ENCODE assay signal across 1 cellular context in the genomic region with DNA sequence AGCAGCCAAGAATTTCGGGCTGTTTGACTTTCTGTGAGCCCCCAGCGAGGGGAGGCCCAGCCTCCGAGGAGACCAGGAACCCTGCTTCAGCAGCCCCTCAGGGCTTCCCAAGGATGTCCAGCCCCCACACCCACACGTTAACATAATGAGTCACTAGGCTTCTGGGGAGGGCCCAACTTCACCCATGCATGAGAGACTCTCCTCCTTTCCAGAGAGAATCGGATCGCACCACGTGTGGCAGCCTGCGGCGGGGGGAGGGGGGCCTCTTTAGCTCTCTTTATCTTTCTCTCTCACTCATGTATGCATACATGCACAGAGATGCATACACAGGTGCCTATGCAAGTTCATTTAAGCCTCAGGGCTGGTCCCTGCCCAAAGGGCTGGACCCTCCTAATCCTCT.
TF ChIP-seq lines count a peak whose summit lies in the region.

No MANE protein-coding gene starts in this region.

TF ChIP-seq in K562, 482 proteins besides CTCF, POLR2A, EP300 and RAD21 (continued from another document and continues in another):
- TF ChIP-seq SFPQ (IDR thresholded peaks at IDR 0.05; ENCODE audit: low read depth, low read length) (no peak), CSDE1 (IDR thresholded peaks at IDR 0.05) (no peak), NCOR1 (IDR thresholded peaks at IDR 0.05) (no peak), FOSL1 (tag; conservative IDR thresholded peaks at IDR 0.05) (peak; percentile 71), EHMT2 (IDR thresholded peaks at IDR 0.05) (no peak), THRAP3 (IDR thresholded peaks at IDR 0.05; ENCODE audit: borderline replicate concordance) (no peak), PRMT5 (CRISPR knock-in tag; IDR thresholded peaks at IDR 0.05) (no peak), PATZ1 (CRISPR knock-in tag; IDR thresholded peaks at IDR 0.05; ENCODE audit: borderline replicate concordance) (no peak), MLX (CRISPR knock-in tag; conservative IDR thresholded peaks at IDR 0.05) (no peak), ZSCAN32 (CRISPR knock-in tag; IDR thresholded peaks at IDR 0.05) (no peak), MCM3 (IDR thresholded peaks at IDR 0.05) (no peak), PHF21A (IDR thresholded peaks at IDR 0.05; ENCODE audit: borderline replicate concordance, low read depth) (0 out of 2 replicates have a peak, but pooled peaks have one; percentile 17), PTRF (tag; IDR thresholded peaks at IDR 0.05) (no peak), SMC3 (conservative IDR thresholded peaks at IDR 0.05; ENCODE audit: insufficient read depth, low read depth, low read length) (no peak), HBP1 (CRISPR knock-in tag; IDR thresholded peaks at IDR 0.05) (no peak), ZZZ3 (IDR thresholded peaks at IDR 0.05) (no peak), TCF7 (IDR thresholded peaks at IDR 0.05; ENCODE audit: borderline replicate concordance) (no peak), ATF3 (IDR thresholded peaks at IDR 0.05) (peak; percentile 61), ATF3 (CRISPR knock-in tag; conservative IDR thresholded peaks at IDR 0.05) (no peak), MTA1 (IDR thresholded peaks at IDR 0.05; ENCODE audit: borderline replicate concordance) (no peak), CHD2 (IDR thresholded peaks at IDR 0.05; ENCODE audit: low read depth, low read length) (no peak), ZNF263 (CRISPR knock-in tag; IDR thresholded peaks at IDR 0.05; ENCODE audit: borderline replicate concordance) (no peak), HDAC8 (tag; IDR thresholded peaks at IDR 0.05) (no peak), NFRKB (IDR thresholded peaks at IDR 0.05; ENCODE audit: low read depth) (no peak), MEF2D (tag; conservative IDR thresholded peaks at IDR 0.05; ENCODE audit: low read depth) (no peak), SP2 (IDR thresholded peaks at IDR 0.05; ENCODE audit: extremely low read depth, low read depth, low read length, poor library complexity, severe bottlenecking) (no peak), ZNF551 (CRISPR knock-in tag; IDR thresholded peaks at IDR 0.05) (no peak), ZBTB17 (CRISPR knock-in tag; IDR thresholded peaks at IDR 0.05) (no peak)
- TF ChIP-seq, protein P1, sequence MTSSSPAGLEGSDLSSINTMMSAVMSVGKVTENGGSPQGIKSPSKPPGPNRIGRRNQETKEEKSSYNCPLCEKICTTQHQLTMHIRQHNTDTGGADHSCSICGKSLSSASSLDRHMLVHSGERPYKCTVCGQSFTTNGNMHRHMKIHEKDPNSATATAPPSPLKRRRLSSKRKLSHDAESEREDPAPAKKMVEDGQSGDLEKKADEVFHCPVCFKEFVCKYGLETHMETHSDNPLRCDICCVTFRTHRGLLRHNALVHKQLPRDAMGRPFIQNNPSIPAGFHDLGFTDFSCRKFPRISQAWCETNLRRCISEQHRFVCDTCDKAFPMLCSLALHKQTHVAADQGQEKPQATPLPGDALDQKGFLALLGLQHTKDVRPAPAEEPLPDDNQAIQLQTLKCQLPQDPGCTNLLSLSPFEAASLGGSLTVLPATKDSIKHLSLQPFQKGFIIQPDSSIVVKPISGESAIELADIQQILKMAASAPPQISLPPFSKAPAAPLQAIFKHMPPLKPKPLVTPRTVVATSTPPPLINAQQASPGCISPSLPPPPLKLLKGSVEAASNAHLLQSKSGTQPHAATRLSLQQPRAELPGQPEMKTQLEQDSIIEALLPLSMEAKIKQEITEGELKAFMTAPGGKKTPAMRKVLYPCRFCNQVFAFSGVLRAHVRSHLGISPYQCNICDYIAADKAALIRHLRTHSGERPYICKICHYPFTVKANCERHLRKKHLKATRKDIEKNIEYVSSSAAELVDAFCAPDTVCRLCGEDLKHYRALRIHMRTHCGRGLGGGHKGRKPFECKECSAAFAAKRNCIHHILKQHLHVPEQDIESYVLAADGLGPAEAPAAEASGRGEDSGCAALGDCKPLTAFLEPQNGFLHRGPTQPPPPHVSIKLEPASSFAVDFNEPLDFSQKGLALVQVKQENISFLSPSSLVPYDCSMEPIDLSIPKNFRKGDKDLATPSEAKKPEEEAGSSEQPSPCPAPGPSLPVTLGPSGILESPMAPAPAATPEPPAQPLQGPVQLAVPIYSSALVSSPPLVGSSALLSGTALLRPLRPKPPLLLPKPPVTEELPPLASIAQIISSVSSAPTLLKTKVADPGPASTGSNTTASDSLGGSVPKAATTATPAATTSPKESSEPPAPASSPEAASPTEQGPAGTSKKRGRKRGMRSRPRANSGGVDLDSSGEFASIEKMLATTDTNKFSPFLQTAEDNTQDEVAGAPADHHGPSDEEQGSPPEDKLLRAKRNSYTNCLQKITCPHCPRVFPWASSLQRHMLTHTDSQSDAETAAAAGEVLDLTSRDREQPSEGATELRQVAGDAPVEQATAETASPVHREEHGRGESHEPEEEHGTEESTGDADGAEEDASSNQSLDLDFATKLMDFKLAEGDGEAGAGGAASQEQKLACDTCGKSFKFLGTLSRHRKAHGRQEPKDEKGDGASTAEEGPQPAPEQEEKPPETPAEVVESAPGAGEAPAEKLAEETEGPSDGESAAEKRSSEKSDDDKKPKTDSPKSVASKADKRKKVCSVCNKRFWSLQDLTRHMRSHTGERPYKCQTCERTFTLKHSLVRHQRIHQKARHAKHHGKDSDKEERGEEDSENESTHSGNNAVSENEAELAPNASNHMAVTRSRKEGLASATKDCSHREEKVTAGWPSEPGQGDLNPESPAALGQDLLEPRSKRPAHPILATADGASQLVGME (CRISPR knock-in tag; IDR thresholded peaks at IDR 0.05), result no peak
- TF ChIP-seq, protein P2, sequence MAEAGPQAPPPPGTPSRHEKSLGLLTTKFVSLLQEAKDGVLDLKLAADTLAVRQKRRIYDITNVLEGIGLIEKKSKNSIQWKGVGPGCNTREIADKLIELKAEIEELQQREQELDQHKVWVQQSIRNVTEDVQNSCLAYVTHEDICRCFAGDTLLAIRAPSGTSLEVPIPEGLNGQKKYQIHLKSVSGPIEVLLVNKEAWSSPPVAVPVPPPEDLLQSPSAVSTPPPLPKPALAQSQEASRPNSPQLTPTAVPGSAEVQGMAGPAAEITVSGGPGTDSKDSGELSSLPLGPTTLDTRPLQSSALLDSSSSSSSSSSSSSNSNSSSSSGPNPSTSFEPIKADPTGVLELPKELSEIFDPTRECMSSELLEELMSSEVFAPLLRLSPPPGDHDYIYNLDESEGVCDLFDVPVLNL (CRISPR knock-in tag; IDR thresholded peaks at IDR 0.05; ENCODE audit: low read depth), result no peak
- TF ChIP-seq, protein P3, sequence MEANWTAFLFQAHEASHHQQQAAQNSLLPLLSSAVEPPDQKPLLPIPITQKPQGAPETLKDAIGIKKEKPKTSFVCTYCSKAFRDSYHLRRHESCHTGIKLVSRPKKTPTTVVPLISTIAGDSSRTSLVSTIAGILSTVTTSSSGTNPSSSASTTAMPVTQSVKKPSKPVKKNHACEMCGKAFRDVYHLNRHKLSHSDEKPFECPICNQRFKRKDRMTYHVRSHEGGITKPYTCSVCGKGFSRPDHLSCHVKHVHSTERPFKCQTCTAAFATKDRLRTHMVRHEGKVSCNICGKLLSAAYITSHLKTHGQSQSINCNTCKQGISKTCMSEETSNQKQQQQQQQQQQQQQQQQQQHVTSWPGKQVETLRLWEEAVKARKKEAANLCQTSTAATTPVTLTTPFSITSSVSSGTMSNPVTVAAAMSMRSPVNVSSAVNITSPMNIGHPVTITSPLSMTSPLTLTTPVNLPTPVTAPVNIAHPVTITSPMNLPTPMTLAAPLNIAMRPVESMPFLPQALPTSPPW (CRISPR knock-in tag; IDR thresholded peaks at IDR 0.05), result peak; percentile 77
- TF ChIP-seq, protein P4, sequence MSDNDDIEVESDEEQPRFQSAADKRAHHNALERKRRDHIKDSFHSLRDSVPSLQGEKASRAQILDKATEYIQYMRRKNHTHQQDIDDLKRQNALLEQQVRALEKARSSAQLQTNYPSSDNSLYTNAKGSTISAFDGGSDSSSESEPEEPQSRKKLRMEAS (CRISPR knock-in tag; IDR thresholded peaks at IDR 0.05), result peak; percentile 57
- TF ChIP-seq, protein P5, sequence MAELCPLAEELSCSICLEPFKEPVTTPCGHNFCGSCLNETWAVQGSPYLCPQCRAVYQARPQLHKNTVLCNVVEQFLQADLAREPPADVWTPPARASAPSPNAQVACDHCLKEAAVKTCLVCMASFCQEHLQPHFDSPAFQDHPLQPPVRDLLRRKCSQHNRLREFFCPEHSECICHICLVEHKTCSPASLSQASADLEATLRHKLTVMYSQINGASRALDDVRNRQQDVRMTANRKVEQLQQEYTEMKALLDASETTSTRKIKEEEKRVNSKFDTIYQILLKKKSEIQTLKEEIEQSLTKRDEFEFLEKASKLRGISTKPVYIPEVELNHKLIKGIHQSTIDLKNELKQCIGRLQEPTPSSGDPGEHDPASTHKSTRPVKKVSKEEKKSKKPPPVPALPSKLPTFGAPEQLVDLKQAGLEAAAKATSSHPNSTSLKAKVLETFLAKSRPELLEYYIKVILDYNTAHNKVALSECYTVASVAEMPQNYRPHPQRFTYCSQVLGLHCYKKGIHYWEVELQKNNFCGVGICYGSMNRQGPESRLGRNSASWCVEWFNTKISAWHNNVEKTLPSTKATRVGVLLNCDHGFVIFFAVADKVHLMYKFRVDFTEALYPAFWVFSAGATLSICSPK (IDR thresholded peaks at IDR 0.05; ENCODE audit: borderline replicate concordance), result no peak
